In the genomic region with DNA sequence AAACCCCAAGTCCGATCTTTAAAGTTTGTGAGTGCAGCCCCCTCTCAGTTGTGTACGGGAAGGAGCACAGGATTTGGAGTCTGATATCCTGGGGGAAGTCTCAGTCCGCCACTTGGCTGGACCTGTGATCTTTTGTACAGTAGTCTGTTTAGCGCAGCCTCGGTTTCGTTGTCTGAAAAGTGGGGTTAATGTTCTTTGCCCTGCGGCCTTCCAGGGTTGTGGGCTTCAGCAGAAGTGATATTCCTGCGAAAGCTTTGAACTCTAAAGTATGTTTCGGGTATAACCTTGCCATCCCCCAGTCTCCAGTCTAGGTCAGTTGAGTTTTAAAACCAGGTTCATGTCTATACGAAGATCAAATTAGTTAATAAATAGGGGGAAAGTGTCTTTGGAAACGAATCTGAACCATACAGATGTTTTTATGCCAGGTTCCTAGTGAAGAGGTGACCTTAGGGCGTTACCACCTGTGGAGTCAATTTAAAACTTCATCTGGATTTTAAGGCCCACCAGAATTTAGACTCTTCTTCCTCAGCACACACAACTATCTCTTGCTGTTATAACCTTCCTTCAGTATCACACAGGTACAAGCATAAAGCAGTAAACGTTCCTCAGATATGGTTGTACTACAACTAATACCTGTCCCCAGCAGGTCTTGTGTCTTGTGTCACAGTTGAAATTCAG, we compare ENCODE assay signal across 7 cellular contexts. TPM values are rescaled to one million over a fixed set of nuclear protein-coding genes. Genes with fewer than 3 reads are reported as not detected.
DNase-seq lines count a peak whose midpoint lies in the region; ATAC-seq and TF ChIP-seq lines count a peak whose summit lies in the region.

No MANE protein-coding gene starts in this region.

- H3K9me3 ChIP-seq in mammary epithelial cell (replicated peaks; ENCODE audit: insufficient read depth, low read length) = no peaks in the 10 kb centered on the region

- TSS peak; percentile 36 for BruUV-seq in mammary epithelial cell (replicated peaks; lab: Mats Ljungman, UMichigan)

- dilution Hi-C loops in mammary epithelial cell (cut with HindIII; ENCODE audit: low sequenced_read_pairs) = no loop called here

- DNase-seq in mammary epithelial cell (no peak), memory B cell (ENCODE audit: low spot score in 2 of 2) (no peak)

- peaks cover 30% of the 10 kb centered on the region for H3K4me1 Mint-ChIP-seq in memory B cell

- peaks cover 3% of the 10 kb centered on the region for H3K36me3 Mint-ChIP-seq in memory B cell

- no peaks in the 10 kb centered on the region for H3K27me3 Mint-ChIP-seq in memory B cell

- H3K36me3 ChIP-seq in mammary epithelial cell (ENCODE audit: insufficient read depth, low read length) = no peaks in the 10 kb centered on the region

- ATAC-seq in GM18909 (IDR thresholded peaks at IDR 0.05; ENCODE audit: poor library complexity, unreplicated experiment) (peak; percentile 3), HG03439 (IDR thresholded peaks at IDR 0.05; ENCODE audit: unreplicated experiment) (peak; percentile 14), memory B cell (ENCODE audit: low read depth) (no peak), HG03571 (IDR thresholded peaks at IDR 0.05; ENCODE audit: unreplicated experiment) (no peak), HG03565 (IDR thresholded peaks at IDR 0.05; ENCODE audit: unreplicated experiment) (no peak), HG02623 (IDR thresholded peaks at IDR 0.05; ENCODE audit: unreplicated experiment) (no peak)

- peaks cover 59% of the 10 kb centered on the region for H3K79me2 ChIP-seq in mammary epithelial cell (ENCODE audit: insufficient read depth, low read length)

- peaks cover 11% of the 10 kb centered on the region for H3K4me1 ChIP-seq in mammary epithelial cell (ENCODE audit: insufficient read depth, low read length)

- peaks cover 2% of the 10 kb centered on the region for H3K9me3 Mint-ChIP-seq in memory B cell

- peak overlapping the region; percentile 91 for H3K27ac ChIP-seq in mammary epithelial cell (ENCODE audit: insufficient read depth, low read depth, low read length)

- no peaks in the 10 kb centered on the region for H3K27me3 ChIP-seq in mammary epithelial cell (ENCODE audit: insufficient read depth, low read length)

- no peak for TF ChIP-seq CTCF in mammary epithelial cell (conservative IDR thresholded peaks at IDR 0.05 in 1 of 2, IDR thresholded peaks at IDR 0.05 in 1 of 2; ENCODE audit: extremely low read depth in 1 of 2, insufficient read depth in 1 of 2, low read depth in 1 of 2, low read length in 2 of 2)

- 19% methylated on average over 11 of the region's 13 CpGs for WGBS in mammary epithelial cell (ENCODE audit: low coverage, missing lambda C conversion rate)

- peak overlapping the region; percentile 72 for H3K4me2 ChIP-seq in mammary epithelial cell (ENCODE audit: insufficient read depth, low read depth, low read length)

- H3K4me3 Mint-ChIP-seq in memory B cell = peak overlapping the region; percentile 95

- intact Hi-C loops in mammary epithelial cell (cut with micrococcal nuclease) = no loop called here

- H3K27ac Mint-ChIP-seq in memory B cell = peak overlapping the region; percentile 95

- H3K9ac ChIP-seq in mammary epithelial cell (ENCODE audit: insufficient read depth, low read length) = peak overlapping the region; percentile 93

- peaks cover 6% of the 10 kb centered on the region for H4K20me1 ChIP-seq in mammary epithelial cell (ENCODE audit: insufficient read depth, low read length)

- peak overlapping the region; percentile 83 to 91 (median 85) for H3K4me3 ChIP-seq in mammary epithelial cell (replicated peaks in 1 of 3; ENCODE audit: insufficient read depth in 1 of 3, low read depth in 2 of 3, low read length in 3 of 3)

- in situ Hi-C loops in mammary epithelial cell (cut with MboI; ENCODE audit: low sequenced_read_pairs in 2 of 2) = no loop called here

- peak overlapping the region; percentile 97 for H2AFZ ChIP-seq in mammary epithelial cell (ENCODE audit: low read depth, low read length)

- CTCF ChIA-PET in mammary epithelial cell (lab: Charles Lee; ENCODE audit: low non-redundant PET) = no interaction called here

RNA-seq across cellular contexts. Expression of a gene that starts 0.9 kb away (rescaled TPM):
- 10 to 100 TPM; 10.3 to 13.8 TPM for total RNA-seq in mammary epithelial cell
- 8.2 TPM for polyA plus RNA-seq in mammary epithelial cell
- polyA minus RNA-seq in mammary epithelial cell = 24.7 TPM

Comparison
In these comparisons a context has a peak if more than half of its experiments do, and no peak if none do; other contexts are left out.
1. ATAC-seq: peak in GM18909 (single experiment) and HG03439 (single experiment); none in memory B cell (single experiment), HG03571 (single experiment), HG03565 (single experiment) and HG02623 (single experiment).